2 cellular contexts compared by ENCODE assay signal in the genomic region with DNA sequence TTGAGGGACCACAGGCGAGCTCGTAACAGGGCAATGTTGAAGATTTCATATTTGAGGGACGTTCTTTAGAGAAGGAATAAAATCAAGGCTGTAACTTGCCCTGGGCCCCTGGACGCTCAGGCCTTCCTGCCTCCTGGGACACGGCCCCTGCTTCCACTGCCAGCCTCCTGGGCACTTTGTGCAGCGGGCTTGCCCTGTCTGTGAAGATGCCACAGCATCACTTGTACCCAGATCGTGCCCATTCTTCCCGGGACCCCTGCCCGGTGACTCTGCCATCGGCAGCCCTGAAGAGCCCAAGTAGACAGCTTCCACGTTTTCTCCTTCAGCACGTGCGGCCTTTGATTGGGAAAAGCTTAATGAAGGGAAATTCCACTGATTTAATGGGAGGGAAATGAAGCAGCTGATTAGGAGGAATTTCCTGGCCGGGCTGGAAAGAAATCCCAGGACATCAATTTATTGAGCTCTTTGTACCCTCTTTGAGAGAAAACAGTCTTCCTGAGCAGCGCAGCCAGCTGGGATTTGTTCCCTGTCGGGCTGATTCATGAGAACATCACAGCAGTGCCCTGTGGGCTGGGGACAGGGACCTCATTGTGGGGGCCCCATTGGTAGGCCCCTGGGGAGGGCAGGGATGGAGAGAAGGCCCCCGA.
A peak's percentile ranks its signal among the peaks of the same experiment; 100 is the strongest.
TF ChIP-seq lines count a peak whose summit lies in the region.

No MANE protein-coding gene starts in this region.

TF ChIP-seq in liver, 16 proteins besides CTCF, POLR2A, EP300 and RAD21 (continued from another document):
- TF ChIP-seq REST (IDR thresholded peaks at IDR 0.05) = peak; percentile 29
TF ChIP-seq in liver: peak in this region for 1.

TF ChIP-seq in HepG2, 621 proteins besides CTCF, POLR2A, EP300 and RAD21:
- no peak for TF ChIP-seq E2F1 (CRISPR knock-in tag; IDR thresholded peaks at IDR 0.05)
- TF ChIP-seq ZNF260 (CRISPR knock-in tag; IDR thresholded peaks at IDR 0.05; ENCODE audit: borderline replicate concordance, low read depth) = no peak
- TF ChIP-seq, protein P1, sequence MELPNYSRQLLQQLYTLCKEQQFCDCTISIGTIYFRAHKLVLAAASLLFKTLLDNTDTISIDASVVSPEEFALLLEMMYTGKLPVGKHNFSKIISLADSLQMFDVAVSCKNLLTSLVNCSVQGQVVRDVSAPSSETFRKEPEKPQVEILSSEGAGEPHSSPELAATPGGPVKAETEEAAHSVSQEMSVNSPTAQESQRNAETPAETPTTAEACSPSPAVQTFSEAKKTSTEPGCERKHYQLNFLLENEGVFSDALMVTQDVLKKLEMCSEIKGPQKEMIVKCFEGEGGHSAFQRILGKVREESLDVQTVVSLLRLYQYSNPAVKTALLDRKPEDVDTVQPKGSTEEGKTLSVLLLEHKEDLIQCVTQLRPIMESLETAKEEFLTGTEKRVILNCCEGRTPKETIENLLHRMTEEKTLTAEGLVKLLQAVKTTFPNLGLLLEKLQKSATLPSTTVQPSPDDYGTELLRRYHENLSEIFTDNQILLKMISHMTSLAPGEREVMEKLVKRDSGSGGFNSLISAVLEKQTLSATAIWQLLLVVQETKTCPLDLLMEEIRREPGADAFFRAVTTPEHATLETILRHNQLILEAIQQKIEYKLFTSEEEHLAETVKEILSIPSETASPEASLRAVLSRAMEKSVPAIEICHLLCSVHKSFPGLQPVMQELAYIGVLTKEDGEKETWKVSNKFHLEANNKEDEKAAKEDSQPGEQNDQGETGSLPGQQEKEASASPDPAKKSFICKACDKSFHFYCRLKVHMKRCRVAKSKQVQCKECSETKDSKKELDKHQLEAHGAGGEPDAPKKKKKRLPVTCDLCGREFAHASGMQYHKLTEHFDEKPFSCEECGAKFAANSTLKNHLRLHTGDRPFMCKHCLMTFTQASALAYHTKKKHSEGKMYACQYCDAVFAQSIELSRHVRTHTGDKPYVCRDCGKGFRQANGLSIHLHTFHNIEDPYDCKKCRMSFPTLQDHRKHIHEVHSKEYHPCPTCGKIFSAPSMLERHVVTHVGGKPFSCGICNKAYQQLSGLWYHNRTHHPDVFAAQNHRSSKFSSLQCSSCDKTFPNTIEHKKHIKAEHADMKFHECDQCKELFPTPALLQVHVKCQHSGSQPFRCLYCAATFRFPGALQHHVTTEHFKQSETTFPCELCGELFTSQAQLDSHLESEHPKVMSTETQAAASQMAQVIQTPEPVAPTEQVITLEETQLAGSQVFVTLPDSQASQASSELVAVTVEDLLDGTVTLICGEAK (IDR thresholded peaks at IDR 0.05) = no peak
- TF ChIP-seq, protein P1 (CRISPR knock-in tag; IDR thresholded peaks at IDR 0.05) = no peak
- no peak for TF ChIP-seq KLF6 (CRISPR knock-in tag; IDR thresholded peaks at IDR 0.05)
- TF ChIP-seq HOXA7 (CRISPR knock-in tag; IDR thresholded peaks at IDR 0.05) = no peak
- TF ChIP-seq, protein P2, sequence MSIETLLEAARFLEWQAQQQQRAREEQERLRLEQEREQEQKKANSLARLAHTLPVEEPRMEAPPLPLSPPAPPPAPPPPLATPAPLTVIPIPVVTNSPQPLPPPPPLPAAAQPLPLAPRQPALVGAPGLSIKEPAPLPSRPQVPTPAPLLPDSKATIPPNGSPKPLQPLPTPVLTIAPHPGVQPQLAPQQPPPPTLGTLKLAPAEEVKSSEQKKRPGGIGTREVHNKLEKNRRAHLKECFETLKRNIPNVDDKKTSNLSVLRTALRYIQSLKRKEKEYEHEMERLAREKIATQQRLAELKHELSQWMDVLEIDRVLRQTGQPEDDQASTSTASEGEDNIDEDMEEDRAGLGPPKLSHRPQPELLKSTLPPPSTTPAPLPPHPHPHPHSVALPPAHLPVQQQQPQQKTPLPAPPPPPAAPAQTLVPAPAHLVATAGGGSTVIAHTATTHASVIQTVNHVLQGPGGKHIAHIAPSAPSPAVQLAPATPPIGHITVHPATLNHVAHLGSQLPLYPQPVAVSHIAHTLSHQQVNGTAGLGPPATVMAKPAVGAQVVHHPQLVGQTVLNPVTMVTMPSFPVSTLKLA (IDR thresholded peaks at IDR 0.05) = no peak
